ENCODE assay signal across 1 cellular context in the genomic region with DNA sequence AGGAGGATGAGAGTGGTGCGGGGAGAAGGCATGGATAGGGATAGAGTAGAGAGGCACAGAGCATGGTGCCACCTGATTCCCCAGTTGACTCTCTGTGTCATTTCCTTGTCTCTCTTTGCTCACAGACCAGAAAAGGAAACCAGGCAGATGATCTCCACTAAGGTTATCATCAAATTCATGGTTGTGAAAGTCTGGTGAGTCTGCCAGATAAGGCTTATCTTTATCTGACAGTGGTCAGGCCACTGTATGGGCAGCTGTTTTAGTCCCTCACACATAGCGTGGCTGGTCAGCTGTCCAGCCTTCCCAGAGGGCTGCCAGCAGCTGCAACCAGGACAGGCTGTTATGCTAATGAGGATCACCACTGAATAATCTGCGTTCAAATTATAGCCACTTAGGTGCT.
TF ChIP-seq lines count a peak whose summit lies in the region.

No MANE protein-coding gene starts in this region.

TF ChIP-seq in K562, 482 proteins besides CTCF, POLR2A, EP300 and RAD21 (continued from another document and continues in another):
- TF ChIP-seq ATF3 (IDR thresholded peaks at IDR 0.05) (no peak; the same call in 1 of the 2 replicates), ATF3 (CRISPR knock-in tag; conservative IDR thresholded peaks at IDR 0.05) (no peak), RBBP5 (IDR thresholded peaks at IDR 0.05; ENCODE audit: borderline replicate concordance, insufficient read depth, low read length, poor library complexity, severe bottlenecking) (no peak), SP1 (CRISPR knock-in tag; IDR thresholded peaks at IDR 0.05) (no peak), SMC3 (conservative IDR thresholded peaks at IDR 0.05; ENCODE audit: insufficient read depth, low read depth, low read length) (no peak), CBFB (CRISPR knock-in tag; IDR thresholded peaks at IDR 0.05) (no peak), PHB2 (IDR thresholded peaks at IDR 0.05; ENCODE audit: low read depth) (peak; percentile 66; the same call in 1 of the 2 replicates), ID3 (CRISPR knock-in tag; IDR thresholded peaks at IDR 0.05) (no peak), ID3 (tag; IDR thresholded peaks at IDR 0.05) (no peak), ZMIZ1 (IDR thresholded peaks at IDR 0.05; ENCODE audit: low read depth in 2 of 2, low read length in 2 of 2) (peak in 1 of 2 experiments; percentile 72; a peak in 2 of 4 replicates), ZNF444 (CRISPR knock-in tag; IDR thresholded peaks at IDR 0.05) (0 out of 2 replicates have a peak, but pooled peaks have one; percentile 43), PRMT5 (CRISPR knock-in tag; IDR thresholded peaks at IDR 0.05) (no peak), TRIM24 (IDR thresholded peaks at IDR 0.05) (peak; percentile 89 to 95), ZNF175 (CRISPR knock-in tag; IDR thresholded peaks at IDR 0.05; ENCODE audit: low read depth) (peak; percentile 95), ZNF77 (CRISPR knock-in tag; IDR thresholded peaks at IDR 0.05) (no peak), PHB (CRISPR knock-in tag; IDR thresholded peaks at IDR 0.05) (no peak), MXI1 (IDR thresholded peaks at IDR 0.05; ENCODE audit: low read depth, low read length) (no peak), ZNF764 (CRISPR knock-in tag; IDR thresholded peaks at IDR 0.05; ENCODE audit: low read depth) (no peak), GABPB2 (CRISPR knock-in tag; conservative IDR thresholded peaks at IDR 0.05) (no peak), ADNP (tag; IDR thresholded peaks at IDR 0.05) (no peak), ZNF277 (CRISPR knock-in tag; IDR thresholded peaks at IDR 0.05; ENCODE audit: borderline replicate concordance) (no peak), RCOR1 (IDR thresholded peaks at IDR 0.05; ENCODE audit: borderline replicate concordance in 1 of 2, low read depth in 2 of 2, low read length in 2 of 2) (peak in 1 of 2 experiments; percentile 67; a peak in 2 of 4 replicates), MCM5 (IDR thresholded peaks at IDR 0.05; ENCODE audit: low read depth) (no peak), ZFP30 (CRISPR knock-in tag; IDR thresholded peaks at IDR 0.05; ENCODE audit: borderline replicate concordance) (no peak), ETV1 (tag; conservative IDR thresholded peaks at IDR 0.05; ENCODE audit: low read depth) (no peak), PBX2 (CRISPR knock-in tag; IDR thresholded peaks at IDR 0.05; ENCODE audit: low read depth) (no peak), PBX2 (tag; conservative IDR thresholded peaks at IDR 0.05; ENCODE audit: low read depth) (no peak), UBTF (IDR thresholded peaks at IDR 0.05; ENCODE audit: borderline replicate concordance in 1 of 2, low read depth in 2 of 2, low read length in 2 of 2) (no peak)
- TF ChIP-seq, protein P1, sequence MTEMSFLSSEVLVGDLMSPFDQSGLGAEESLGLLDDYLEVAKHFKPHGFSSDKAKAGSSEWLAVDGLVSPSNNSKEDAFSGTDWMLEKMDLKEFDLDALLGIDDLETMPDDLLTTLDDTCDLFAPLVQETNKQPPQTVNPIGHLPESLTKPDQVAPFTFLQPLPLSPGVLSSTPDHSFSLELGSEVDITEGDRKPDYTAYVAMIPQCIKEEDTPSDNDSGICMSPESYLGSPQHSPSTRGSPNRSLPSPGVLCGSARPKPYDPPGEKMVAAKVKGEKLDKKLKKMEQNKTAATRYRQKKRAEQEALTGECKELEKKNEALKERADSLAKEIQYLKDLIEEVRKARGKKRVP (CRISPR knock-in tag; IDR thresholded peaks at IDR 0.05): no peak
- TF ChIP-seq, protein P2, sequence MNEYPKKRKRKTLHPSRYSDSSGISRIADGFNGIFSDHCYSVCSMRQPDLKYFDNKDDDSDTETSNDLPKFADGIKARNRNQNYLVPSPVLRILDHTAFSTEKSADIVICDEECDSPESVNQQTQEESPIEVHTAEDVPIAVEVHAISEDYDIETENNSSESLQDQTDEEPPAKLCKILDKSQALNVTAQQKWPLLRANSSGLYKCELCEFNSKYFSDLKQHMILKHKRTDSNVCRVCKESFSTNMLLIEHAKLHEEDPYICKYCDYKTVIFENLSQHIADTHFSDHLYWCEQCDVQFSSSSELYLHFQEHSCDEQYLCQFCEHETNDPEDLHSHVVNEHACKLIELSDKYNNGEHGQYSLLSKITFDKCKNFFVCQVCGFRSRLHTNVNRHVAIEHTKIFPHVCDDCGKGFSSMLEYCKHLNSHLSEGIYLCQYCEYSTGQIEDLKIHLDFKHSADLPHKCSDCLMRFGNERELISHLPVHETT (CRISPR knock-in tag; conservative IDR thresholded peaks at IDR 0.05 in 1 of 2, IDR thresholded peaks at IDR 0.05 in 1 of 2): peak in 1 of 2 experiments; percentile 87; a peak in 2 of 4 replicates
- TF ChIP-seq, protein P3, sequence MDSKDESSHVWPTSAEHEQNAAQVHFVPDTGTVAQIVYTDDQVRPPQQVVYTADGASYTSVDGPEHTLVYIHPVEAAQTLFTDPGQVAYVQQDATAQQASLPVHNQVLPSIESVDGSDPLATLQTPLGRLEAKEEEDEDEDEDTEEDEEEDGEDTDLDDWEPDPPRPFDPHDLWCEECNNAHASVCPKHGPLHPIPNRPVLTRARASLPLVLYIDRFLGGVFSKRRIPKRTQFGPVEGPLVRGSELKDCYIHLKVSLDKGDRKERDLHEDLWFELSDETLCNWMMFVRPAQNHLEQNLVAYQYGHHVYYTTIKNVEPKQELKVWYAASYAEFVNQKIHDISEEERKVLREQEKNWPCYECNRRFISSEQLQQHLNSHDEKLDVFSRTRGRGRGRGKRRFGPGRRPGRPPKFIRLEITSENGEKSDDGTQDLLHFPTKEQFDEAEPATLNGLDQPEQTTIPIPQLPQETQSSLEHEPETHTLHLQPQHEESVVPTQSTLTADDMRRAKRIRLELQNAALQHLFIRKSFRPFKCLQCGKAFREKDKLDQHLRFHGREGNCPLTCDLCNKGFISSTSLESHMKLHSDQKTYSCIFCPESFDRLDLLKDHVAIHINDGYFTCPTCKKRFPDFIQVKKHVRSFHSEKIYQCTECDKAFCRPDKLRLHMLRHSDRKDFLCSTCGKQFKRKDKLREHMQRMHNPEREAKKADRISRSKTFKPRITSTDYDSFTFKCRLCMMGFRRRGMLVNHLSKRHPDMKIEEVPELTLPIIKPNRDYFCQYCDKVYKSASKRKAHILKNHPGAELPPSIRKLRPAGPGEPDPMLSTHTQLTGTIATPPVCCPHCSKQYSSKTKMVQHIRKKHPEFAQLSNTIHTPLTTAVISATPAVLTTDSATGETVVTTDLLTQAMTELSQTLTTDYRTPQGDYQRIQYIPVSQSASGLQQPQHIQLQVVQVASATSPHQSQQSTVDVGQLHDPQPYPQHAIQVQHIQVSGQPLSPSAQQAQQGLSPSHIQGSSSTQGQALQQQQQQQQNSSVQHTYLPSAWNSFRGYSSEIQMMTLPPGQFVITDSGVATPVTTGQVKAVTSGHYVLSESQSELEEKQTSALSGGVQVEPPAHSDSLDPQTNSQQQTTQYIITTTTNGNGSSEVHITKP (IDR thresholded peaks at IDR 0.05; ENCODE audit: partially characterized antibody): no peak
- TF ChIP-seq, protein P4, sequence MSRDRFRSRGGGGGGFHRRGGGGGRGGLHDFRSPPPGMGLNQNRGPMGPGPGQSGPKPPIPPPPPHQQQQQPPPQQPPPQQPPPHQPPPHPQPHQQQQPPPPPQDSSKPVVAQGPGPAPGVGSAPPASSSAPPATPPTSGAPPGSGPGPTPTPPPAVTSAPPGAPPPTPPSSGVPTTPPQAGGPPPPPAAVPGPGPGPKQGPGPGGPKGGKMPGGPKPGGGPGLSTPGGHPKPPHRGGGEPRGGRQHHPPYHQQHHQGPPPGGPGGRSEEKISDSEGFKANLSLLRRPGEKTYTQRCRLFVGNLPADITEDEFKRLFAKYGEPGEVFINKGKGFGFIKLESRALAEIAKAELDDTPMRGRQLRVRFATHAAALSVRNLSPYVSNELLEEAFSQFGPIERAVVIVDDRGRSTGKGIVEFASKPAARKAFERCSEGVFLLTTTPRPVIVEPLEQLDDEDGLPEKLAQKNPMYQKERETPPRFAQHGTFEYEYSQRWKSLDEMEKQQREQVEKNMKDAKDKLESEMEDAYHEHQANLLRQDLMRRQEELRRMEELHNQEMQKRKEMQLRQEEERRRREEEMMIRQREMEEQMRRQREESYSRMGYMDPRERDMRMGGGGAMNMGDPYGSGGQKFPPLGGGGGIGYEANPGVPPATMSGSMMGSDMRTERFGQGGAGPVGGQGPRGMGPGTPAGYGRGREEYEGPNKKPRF (IDR thresholded peaks at IDR 0.05; ENCODE audit: low read depth, low read length): no peak
- TF ChIP-seq, protein P5, sequence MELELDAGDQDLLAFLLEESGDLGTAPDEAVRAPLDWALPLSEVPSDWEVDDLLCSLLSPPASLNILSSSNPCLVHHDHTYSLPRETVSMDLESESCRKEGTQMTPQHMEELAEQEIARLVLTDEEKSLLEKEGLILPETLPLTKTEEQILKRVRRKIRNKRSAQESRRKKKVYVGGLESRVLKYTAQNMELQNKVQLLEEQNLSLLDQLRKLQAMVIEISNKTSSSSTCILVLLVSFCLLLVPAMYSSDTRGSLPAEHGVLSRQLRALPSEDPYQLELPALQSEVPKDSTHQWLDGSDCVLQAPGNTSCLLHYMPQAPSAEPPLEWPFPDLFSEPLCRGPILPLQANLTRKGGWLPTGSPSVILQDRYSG (tag; conservative IDR thresholded peaks at IDR 0.05; ENCODE audit: low read depth): 0 out of 2 replicates have a peak, but pooled peaks have one; percentile 38
